16 cellular contexts compared by ENCODE assay signal in genomic region chr9:104984541-104984940, GRCh38. TPM values are rescaled to one million over a fixed set of nuclear protein-coding genes. Genes with fewer than 3 reads are reported as not detected.
A peak's percentile ranks its signal among the peaks of the same experiment; 100 is the strongest.
DNase-seq lines count a peak whose midpoint lies in the region; ATAC-seq and TF ChIP-seq lines count a peak whose summit lies in the region.
"Had no signal": no experiment of that assay in that cellular context is flagged by ENCODE, and none has a peak within 500 bp of the region (broad histone marks: within the 10 kb centered on the region; RNA-seq: fewer than 3 reads in every experiment).

No MANE protein-coding gene starts in this region.

- no peaks in the 10 kb centered on the region for H3K36me3 Mint-ChIP-seq in activated CD4-positive, alpha-beta memory T cell treated with anti-CD3 and anti-CD28 coated beads for 36 hours
- no peaks in the 10 kb centered on the region for H3K36me3 Mint-ChIP-seq in activated CD4-positive, alpha-beta memory T cell treated with anti-CD3 and anti-CD28 coated beads, Interleukin-2, amount 10 ng/mL, durations not matched to agents 7 days and 5 days (ENCODE audit: low read depth)
- H3K36me3 Mint-ChIP-seq in T-helper 17 cell (ENCODE audit: low read depth): no peaks in the 10 kb centered on the region

- no peaks in the 10 kb centered on the region for H3F3A ChIP-seq in smooth muscle cell (ENCODE audit: low read depth)
- H3F3A ChIP-seq in PC-9 (ENCODE audit: insufficient read depth, low read depth): peaks cover 6% of the 10 kb centered on the region; the same call in 1 of the 2 replicates

- no peaks in the 10 kb centered on the region for H3K9me3 ChIP-seq in T-helper 17 cell (ENCODE audit: control insufficient read depth, low read length, poor library complexity, severe bottlenecking)
- H3K9me3 ChIP-seq in smooth muscle cell (replicated peaks; ENCODE audit: low read depth): no peaks in the 10 kb centered on the region
- H3K9me3 ChIP-seq in PC-9 (ENCODE audit: insufficient read depth, low read depth): no peaks in the 10 kb centered on the region
- H3K9me3 ChIP-seq: A549 had no signal

- peak overlapping the region; percentile 25 for H2AFZ ChIP-seq in smooth muscle cell (ENCODE audit: low read depth)
- no peak overlapping the region for H2AFZ ChIP-seq in PC-9
- H2AFZ ChIP-seq: GM23248 had no signal

- TF ChIP-seq CTCF in smooth muscle cell (IDR thresholded peaks at IDR 0.05; ENCODE audit: borderline replicate concordance, insufficient read depth, poor library complexity, severe bottlenecking) (no peak), PC-9 (conservative IDR thresholded peaks at IDR 0.05) (no peak)

- H3K79me2 ChIP-seq in smooth muscle cell (ENCODE audit: low read depth) (no peaks in the 10 kb centered on the region), PC-9 (ENCODE audit: low read depth) (no peaks in the 10 kb centered on the region)

- H3K4me2 ChIP-seq in smooth muscle cell: no peak overlapping the region
- H3K4me2 ChIP-seq in PC-9: no peak overlapping the region
- H3K4me2 ChIP-seq: A549 had no signal

- H3K27ac Mint-ChIP-seq in activated CD4-positive, alpha-beta memory T cell treated with anti-CD3 and anti-CD28 coated beads for 36 hours: peak overlapping the region; percentile 68
- H3K27ac Mint-ChIP-seq in activated CD4-positive, alpha-beta memory T cell treated with anti-CD3 and anti-CD28 coated beads, Interleukin-2, amount 10 ng/mL, durations not matched to agents 7 days and 5 days: no peak overlapping the region
- H3K27ac Mint-ChIP-seq in stimulated activated naive CD8-positive, alpha-beta T cell treated with anti-CD3 and anti-CD28 coated beads, Interleukin-15, amount 100 ng/mL, for 72 hours: peak overlapping the region in 1 of 2 donors; percentile 90
- H3K27ac Mint-ChIP-seq in T-helper 17 cell: peak overlapping the region; percentile 37

- intact Hi-C loops in activated CD4-positive, alpha-beta memory T cell treated with anti-CD3 and anti-CD28 coated beads for 36 hours (cut with micrococcal nuclease): loop anchor here (1.0 to 10.0 kb wide), 2 partner anchors 23 to 420 kb away; no protein-coding TSS in a partner anchor
- intact Hi-C loops in PC-9 (cut with micrococcal nuclease; ENCODE audit: unreplicated experiment) (no loop called here), Right ventricle myocardium inferior (cut with DNase I) (no loop called here)

- H4K20me1 ChIP-seq in smooth muscle cell (ENCODE audit: low read depth) (no peaks in the 10 kb centered on the region), PC-9 (ENCODE audit: insufficient read depth) (no peaks in the 10 kb centered on the region)

- peaks cover 42% of the 10 kb centered on the region for H3K4me1 Mint-ChIP-seq in activated CD4-positive, alpha-beta memory T cell treated with anti-CD3 and anti-CD28 coated beads for 36 hours (ENCODE audit: low read depth)
- H3K4me1 Mint-ChIP-seq in activated CD4-positive, alpha-beta memory T cell treated with anti-CD3 and anti-CD28 coated beads, Interleukin-2, amount 10 ng/mL, durations not matched to agents 7 days and 5 days: peaks cover 14% of the 10 kb centered on the region
- H3K4me1 Mint-ChIP-seq in stimulated activated naive CD8-positive, alpha-beta T cell treated with anti-CD3 and anti-CD28 coated beads, Interleukin-15, amount 100 ng/mL, for 72 hours: peaks cover 49% of the 10 kb centered on the region
- peaks cover 26% of the 10 kb centered on the region for H3K4me1 Mint-ChIP-seq in T-helper 17 cell

- H3K27ac ChIP-seq in smooth muscle cell (ENCODE audit: low read depth): no peak overlapping the region
- no peak overlapping the region for H3K27ac ChIP-seq in PC-9
- H3K27ac ChIP-seq: A549, GM23248 had no signal

- H3K9me2 ChIP-seq in PC-9 (ENCODE audit: insufficient read depth): 0 out of 2 replicates have a peak, but pooled peaks cover 5% of the 10 kb centered on the region

- POLR2A ChIA-PET in activated CD4-positive, alpha-beta memory T cell treated with anti-CD3 and anti-CD28 coated beads for 36 hours (lab: Charles Lee): interaction anchor here (1.2 to 1.9 kb wide), 3 partner anchors 16 to 57 kb away, joined by 5 to 7 read pairs (median 5); partner anchors contain the start of gene ABCA1
- POLR2A ChIA-PET in activated CD4-positive, alpha-beta memory T cell treated with anti-CD3 and anti-CD28 coated beads, Interleukin-2, amount 10 ng/mL, durations not matched to agents 7 days and 5 days (lab: Charles Lee): no interaction called here
- POLR2A ChIA-PET in PC-9 (lab: Charles Lee; ENCODE audit: unreplicated experiment): no interaction called here

- no peak overlapping the region for H3K9ac ChIP-seq in smooth muscle cell (ENCODE audit: low read depth)
- H3K9ac ChIP-seq: GM23248 had no signal

- H3K36me3 ChIP-seq in smooth muscle cell (ENCODE audit: low read depth) (no peaks in the 10 kb centered on the region), PC-9 (ENCODE audit: low read depth) (no peaks in the 10 kb centered on the region)

- BruUV-seq in PC-9 (replicated peaks; lab: Mats Ljungman, UMichigan): no TSS peak

- no peak for DNase-seq in activated CD4-positive, alpha-beta memory T cell treated with anti-CD3 and anti-CD28 coated beads for 36 hours
- no peak for DNase-seq in activated CD4-positive, alpha-beta memory T cell treated with anti-CD3 and anti-CD28 coated beads, Interleukin-2, amount 10 ng/mL, durations not matched to agents 7 days and 5 days
- no peak for DNase-seq in stimulated activated naive CD8-positive, alpha-beta T cell treated with anti-CD3 and anti-CD28 coated beads, Interleukin-15, amount 100 ng/mL, for 72 hours
- no peak for DNase-seq in stimulated activated naive CD8-positive, alpha-beta T cell treated with anti-CD3 and anti-CD28 coated beads, Interleukin-15, Interleukin-2, amounts not matched to agents 100 U/mL and 50 U/mL, for 24 hours
- DNase-seq in T-helper 17 cell: no peak
- no peak for DNase-seq in smooth muscle cell (lab: John Stamatoyannopoulos, UW; ENCODE audit: unreplicated experiment)
- no peak for DNase-seq in PC-9
- DNase-seq in Right ventricle myocardium inferior (ENCODE audit: missing footprints): no peak
- DNase-seq: GM23248, HCEC 1CT, MV-4-11, NCI-H1417, NCI-H187 treated with DMSO at 0.1 percent for 48 hours, NCI-H526, Right ventricle myocardium superior had no signal

- H3K4me1 ChIP-seq in smooth muscle cell (ENCODE audit: low read depth): peaks cover 8% of the 10 kb centered on the region
- H3K4me1 ChIP-seq in PC-9 (replicated peaks; ENCODE audit: insufficient read depth): peaks cover 15% of the 10 kb centered on the region

- H3K27me3 Mint-ChIP-seq in activated CD4-positive, alpha-beta memory T cell treated with anti-CD3 and anti-CD28 coated beads for 36 hours: peaks cover 28% of the 10 kb centered on the region
- peaks cover 46% of the 10 kb centered on the region for H3K27me3 Mint-ChIP-seq in activated CD4-positive, alpha-beta memory T cell treated with anti-CD3 and anti-CD28 coated beads, Interleukin-2, amount 10 ng/mL, durations not matched to agents 7 days and 5 days
- peaks cover 54% of the 10 kb centered on the region for H3K27me3 Mint-ChIP-seq in stimulated activated naive CD8-positive, alpha-beta T cell treated with anti-CD3 and anti-CD28 coated beads, Interleukin-15, amount 100 ng/mL, for 72 hours
- H3K27me3 Mint-ChIP-seq in T-helper 17 cell: peaks cover 4% of the 10 kb centered on the region

- peak; percentile 58 for ATAC-seq in stimulated activated naive CD8-positive, alpha-beta T cell treated with anti-CD3 and anti-CD28 coated beads, Interleukin-15, amount 100 ng/mL, for 72 hours
- ATAC-seq in stimulated activated naive CD8-positive, alpha-beta T cell treated with anti-CD3 and anti-CD28 coated beads, Interleukin-15, Interleukin-2, amounts not matched to agents 100 U/mL and 50 U/mL, for 24 hours: no peak
- ATAC-seq in T-helper 17 cell (no peak), Right ventricle myocardium inferior (no peak)
- ATAC-seq: A549 had no signal

- no peaks in the 10 kb centered on the region for H3K27me3 ChIP-seq in smooth muscle cell (ENCODE audit: low read depth)
- no peaks in the 10 kb centered on the region for H3K27me3 ChIP-seq in PC-9 (ENCODE audit: insufficient read depth, low read depth)

- H3K4me3 ChIP-seq in smooth muscle cell: no peak overlapping the region
- no peak overlapping the region for H3K4me3 ChIP-seq in PC-9
- H3K4me3 ChIP-seq: A549, GM23248 had no signal

- no peak overlapping the region for H3K4me3 Mint-ChIP-seq in activated CD4-positive, alpha-beta memory T cell treated with anti-CD3 and anti-CD28 coated beads for 36 hours
- no peak overlapping the region for H3K4me3 Mint-ChIP-seq in activated CD4-positive, alpha-beta memory T cell treated with anti-CD3 and anti-CD28 coated beads, Interleukin-2, amount 10 ng/mL, durations not matched to agents 7 days and 5 days
- peak overlapping the region; percentile 21 to 67 for H3K4me3 Mint-ChIP-seq in stimulated activated naive CD8-positive, alpha-beta T cell treated with anti-CD3 and anti-CD28 coated beads, Interleukin-15, amount 100 ng/mL, for 72 hours
- H3K4me3 Mint-ChIP-seq in T-helper 17 cell: no peak overlapping the region

- no peaks in the 10 kb centered on the region for H3K9me3 Mint-ChIP-seq in activated CD4-positive, alpha-beta memory T cell treated with anti-CD3 and anti-CD28 coated beads for 36 hours
- no peaks in the 10 kb centered on the region for H3K9me3 Mint-ChIP-seq in activated CD4-positive, alpha-beta memory T cell treated with anti-CD3 and anti-CD28 coated beads, Interleukin-2, amount 10 ng/mL, durations not matched to agents 7 days and 5 days
- H3K9me3 Mint-ChIP-seq in stimulated activated naive CD8-positive, alpha-beta T cell treated with anti-CD3 and anti-CD28 coated beads, Interleukin-15, amount 100 ng/mL, for 72 hours: peaks cover 0 to 6% of the 10 kb centered on the region in 2 donors

- CTCF ChIA-PET in activated CD4-positive, alpha-beta memory T cell treated with anti-CD3 and anti-CD28 coated beads for 36 hours (lab: Charles Lee): interaction anchor here (0.6 to 1.8 kb wide), 3 partner anchors 14 to 58 kb away, joined by 3 to 4 read pairs (median 4); no protein-coding TSS in a partner anchor
- CTCF ChIA-PET in activated CD4-positive, alpha-beta memory T cell treated with anti-CD3 and anti-CD28 coated beads, Interleukin-2, amount 10 ng/mL, durations not matched to agents 7 days and 5 days (lab: Charles Lee): interaction anchor here (0.8 kb wide), 1 partner anchor 14 kb away, joined by 3 read pairs; no protein-coding TSS in a partner anchor
- CTCF ChIA-PET in PC-9 (lab: Charles Lee): no interaction called here

- 84% methylated on average over 2 of the region's 2 CpGs for WGBS in smooth muscle cell (ENCODE audit: low lambda C conversion rate)

RNA-seq across cellular contexts. Expression of gene ABCA1, which starts 56.6 kb away (rescaled TPM):
- 1 to 10 TPM; 6.1 TPM for total RNA-seq in activated CD4-positive, alpha-beta memory T cell treated with anti-CD3 and anti-CD28 coated beads for 36 hours
- total RNA-seq in activated CD4-positive, alpha-beta memory T cell treated with anti-CD3 and anti-CD28 coated beads, Interleukin-2, amount 10 ng/mL, durations not matched to agents 7 days and 5 days: 1 to 10 TPM in 1 of 2 experiments, under 1 TPM in 1; 0.93 to 1.6 TPM
- 10 to 100 TPM; 16.0 to 18.9 TPM for total RNA-seq in T-helper 17 cell
- total RNA-seq in smooth muscle cell: 29.6 and 29.8 TPM in 2 replicates
- 2.8 and 2.9 TPM in 2 replicates for polyA plus RNA-seq in smooth muscle cell
- 22.4 and 38.3 TPM in 2 replicates for total RNA-seq in PC-9 (2021)
- 12.6 TPM for total RNA-seq in Right ventricle myocardium inferior

Comparison
In these comparisons a context has a peak if more than half of its experiments do, and no peak if none do; other contexts are left out.
1. H3K4me3 Mint-ChIP-seq: peak in stimulated activated naive CD8-positive, alpha-beta T cell treated with anti-CD3 and anti-CD28 coated beads, Interleukin-15, amount 100 ng/mL, for 72 hours (2 of 2); none in activated CD4-positive, alpha-beta memory T cell treated with anti-CD3 and anti-CD28 coated beads for 36 hours (single experiment), activated CD4-positive, alpha-beta memory T cell treated with anti-CD3 and anti-CD28 coated beads, Interleukin-2, amount 10 ng/mL, durations not matched to agents 7 days and 5 days (single experiment) and T-helper 17 cell (single experiment).